10 cellular contexts compared by ENCODE assay signal in genomic region chrX:153884136-153885076, GRCh38. TPM values are rescaled to one million over a fixed set of nuclear protein-coding genes. Genes with fewer than 3 reads are reported as not detected.
DNase-seq lines count a peak whose midpoint lies in the region; ATAC-seq lines count a peak whose summit lies in the region.
"Had no signal": no experiment of that assay in that cellular context is flagged by ENCODE, and none has a peak within 500 bp of the region (broad histone marks: within the 10 kb centered on the region; RNA-seq: fewer than 3 reads in every experiment).

No MANE protein-coding gene starts in this region.

- H3K27ac ChIP-seq in trophoblast cell (ENCODE audit: low read depth, low read length): no peak overlapping the region

- H3K4ac ChIP-seq in trophoblast cell (ENCODE audit: low read depth, low read length): no peak overlapping the region

- peak overlapping the region; percentile 56 for H3K4me2 ChIP-seq in trophoblast cell (ENCODE audit: low read length)

- H4K12ac ChIP-seq in trophoblast cell (ENCODE audit: low read depth, low read length): no peak overlapping the region

- no peak overlapping the region for H2BK12ac ChIP-seq in trophoblast cell (ENCODE audit: low read length)

- no peak overlapping the region for H3K23ac ChIP-seq in trophoblast cell (ENCODE audit: low read length)

- no peak overlapping the region for H3K27ac Mint-ChIP-seq in activated CD4-positive, alpha-beta T cell treated with anti-CD3 and anti-CD28 coated beads, Interleukin-2, amount 10 ng/mL, durations not matched to agents 7 days and 5 days
- H3K27ac Mint-ChIP-seq in central memory CD8-positive, alpha-beta T cell (ENCODE audit: low read depth): no peak overlapping the region

- H3K36me3 ChIP-seq in trophoblast cell (ENCODE audit: control insufficient read depth in 1 of 2, insufficient read depth in 2 of 2, low read length in 2 of 2): no peaks in the 10 kb centered on the region

- no peak overlapping the region for H3K14ac ChIP-seq in trophoblast cell (ENCODE audit: low read length)

- POLR2A ChIA-PET in activated CD4-positive, alpha-beta T cell treated with anti-CD3 and anti-CD28 coated beads, Interleukin-2, amount 10 ng/mL, durations not matched to agents 7 days and 5 days (lab: Charles Lee): no interaction called here

- H3K27me3 Mint-ChIP-seq in activated CD4-positive, alpha-beta T cell treated with anti-CD3 and anti-CD28 coated beads, Interleukin-2, amount 10 ng/mL, durations not matched to agents 7 days and 5 days: peaks cover 32% of the 10 kb centered on the region
- H3K27me3 Mint-ChIP-seq in central memory CD8-positive, alpha-beta T cell: peaks cover 28% of the 10 kb centered on the region

- H4K8ac ChIP-seq in trophoblast cell (ENCODE audit: low read depth, low read length): no peak overlapping the region

- no peak overlapping the region for H4K91ac ChIP-seq in trophoblast cell (ENCODE audit: low read depth, low read length)

- H3K79me2 ChIP-seq in trophoblast cell (ENCODE audit: control insufficient read depth, insufficient read depth, low read length, poor library complexity): no peaks in the 10 kb centered on the region

- peaks cover 7% of the 10 kb centered on the region for H3K4me1 Mint-ChIP-seq in activated CD4-positive, alpha-beta T cell treated with anti-CD3 and anti-CD28 coated beads, Interleukin-2, amount 10 ng/mL, durations not matched to agents 7 days and 5 days
- peaks cover under 1% of the 10 kb centered on the region for H3K4me1 Mint-ChIP-seq in central memory CD8-positive, alpha-beta T cell

- WGBS in trophoblast cell (ENCODE audit: extremely low coverage, insufficient coverage, insufficient read length): no CpG with 5 or more reads among the region's 20 CpGs

- no peak for DNase-seq in activated CD4-positive, alpha-beta T cell treated with anti-CD3 and anti-CD28 coated beads, Interleukin-2, amount 10 ng/mL, durations not matched to agents 7 days and 5 days
- DNase-seq in activated CD4-positive, alpha-beta T cell treated with anti-CD3 and anti-CD28 coated beads, Interleukin-2, amount 50 U/mL, for 4 hours: no peak
- DNase-seq in NCI-H2107 treated with DMSO at 0.1 percent for 48 hours (lab: John Stamatoyannopoulos, UW; ENCODE audit: unreplicated experiment) (peak; percentile 45), trophoblast cell (no peak), DMS153 (lab: John Stamatoyannopoulos, UW) (no peak), NCI-H510A treated with DMSO at 0.1 percent for 48 hours (lab: John Stamatoyannopoulos, UW) (no peak), midbrain (lab: John Stamatoyannopoulos, UW) (no peak)
- DNase-seq in central memory CD8-positive, alpha-beta T cell (ENCODE audit: low spot score in 2 of 2): no peak
- DNase-seq: activated T-cell treated with anti-CD3 and anti-CD28 coated beads, Interleukin-2, amount 50 U/mL, for 48 hours had no signal

- no peak overlapping the region for H3K4me3 ChIP-seq in trophoblast cell (ENCODE audit: low read depth, low read length)

- peaks cover 9% of the 10 kb centered on the region for H3K79me1 ChIP-seq in trophoblast cell (ENCODE audit: low read length)

- no peak overlapping the region for H3K18ac ChIP-seq in trophoblast cell (ENCODE audit: low read length)

- peaks cover 15 to 35% of the 10 kb centered on the region in 2 experiments for H3K4me1 ChIP-seq in trophoblast cell (ENCODE audit: control insufficient read depth in 1 of 2, insufficient read depth in 2 of 2, low read length in 2 of 2)

- no peaks in the 10 kb centered on the region for H3K9me3 Mint-ChIP-seq in activated CD4-positive, alpha-beta T cell treated with anti-CD3 and anti-CD28 coated beads, Interleukin-2, amount 10 ng/mL, durations not matched to agents 7 days and 5 days
- H3K9me3 Mint-ChIP-seq in central memory CD8-positive, alpha-beta T cell: no peaks in the 10 kb centered on the region

- peak overlapping the region; percentile 27 for H3K4me3 Mint-ChIP-seq in activated CD4-positive, alpha-beta T cell treated with anti-CD3 and anti-CD28 coated beads, Interleukin-2, amount 10 ng/mL, durations not matched to agents 7 days and 5 days
- H3K4me3 Mint-ChIP-seq in central memory CD8-positive, alpha-beta T cell: peak overlapping the region; percentile 47

- no peak for ATAC-seq in central memory CD8-positive, alpha-beta T cell (replicated peaks; ENCODE audit: extremely low read depth, poor library complexity, severe bottlenecking)

- H2AK5ac ChIP-seq in trophoblast cell (ENCODE audit: low read length): no peak overlapping the region

- H2BK5ac ChIP-seq in trophoblast cell (ENCODE audit: low read depth, low read length, poor library complexity): no peak overlapping the region

- CTCF ChIA-PET in activated CD4-positive, alpha-beta T cell treated with anti-CD3 and anti-CD28 coated beads, Interleukin-2, amount 10 ng/mL, durations not matched to agents 7 days and 5 days (lab: Charles Lee): no interaction called here

- H2BK120ac ChIP-seq in trophoblast cell (ENCODE audit: insufficient read depth, low read length, poor library complexity): no peak overlapping the region

- no peaks in the 10 kb centered on the region for H3K36me3 Mint-ChIP-seq in activated CD4-positive, alpha-beta T cell treated with anti-CD3 and anti-CD28 coated beads, Interleukin-2, amount 10 ng/mL, durations not matched to agents 7 days and 5 days (ENCODE audit: low read depth)
- peaks cover 1% of the 10 kb centered on the region for H3K36me3 Mint-ChIP-seq in central memory CD8-positive, alpha-beta T cell (ENCODE audit: insufficient read depth)

- no peaks in the 10 kb centered on the region for H3K27me3 ChIP-seq in trophoblast cell (ENCODE audit: insufficient read depth, low read length)

- H3K9ac ChIP-seq in trophoblast cell (ENCODE audit: low read length): no peak overlapping the region

- no peaks in the 10 kb centered on the region for H3K9me3 ChIP-seq in trophoblast cell (ENCODE audit: insufficient read depth, low read depth, low read length)

- no peak overlapping the region for H2AFZ ChIP-seq in trophoblast cell (ENCODE audit: insufficient read depth, low read length, poor library complexity)

RNA-seq across cellular contexts. Expression of gene L1CAM, which starts 1.6 kb away (rescaled TPM):
- total RNA-seq in activated CD4-positive, alpha-beta T cell treated with anti-CD3 and anti-CD28 coated beads, Interleukin-2, amount 10 ng/mL, durations not matched to agents 7 days and 5 days: 1 to 10 TPM; 1.9 to 2.1 TPM
- polyA plus RNA-seq in trophoblast cell (2013): 17.7 and 21.8 TPM in 2 replicates

RNA-seq across cellular contexts. Expression of gene AVPR2, which starts 20.1 kb away (rescaled TPM):
- total RNA-seq in activated CD4-positive, alpha-beta T cell treated with anti-CD3 and anti-CD28 coated beads, Interleukin-2, amount 10 ng/mL, durations not matched to agents 7 days and 5 days: not detected
- not detected in 2 replicates for polyA plus RNA-seq in trophoblast cell (2013)
- total RNA-seq: temporal lobe had no signal

RNA-seq across cellular contexts. Expression of gene ARHGAP4, which starts 41.7 kb away (rescaled TPM):
- 100 to 1,000 TPM; 303 to 334 TPM for total RNA-seq in activated CD4-positive, alpha-beta T cell treated with anti-CD3 and anti-CD28 coated beads, Interleukin-2, amount 10 ng/mL, durations not matched to agents 7 days and 5 days
- polyA plus RNA-seq in trophoblast cell (2013): 1.5 and 1.9 TPM in 2 replicates

RNA-seq across cellular contexts. Expression of gene NAA10, which starts 50.4 kb away (rescaled TPM):
- total RNA-seq in activated CD4-positive, alpha-beta T cell treated with anti-CD3 and anti-CD28 coated beads, Interleukin-2, amount 10 ng/mL, durations not matched to agents 7 days and 5 days: 10 to 100 TPM; 72.9 to 83.2 TPM
- polyA plus RNA-seq in trophoblast cell (2013): 92.2 and 95.5 TPM in 2 replicates

RNA-seq across cellular contexts. Expression of gene PDZD4, which starts 54.1 kb away (rescaled TPM):
- total RNA-seq in activated CD4-positive, alpha-beta T cell treated with anti-CD3 and anti-CD28 coated beads, Interleukin-2, amount 10 ng/mL, durations not matched to agents 7 days and 5 days: under 1 TPM; 0.32 to 0.60 TPM
- 0.18 and 0.29 TPM in 2 replicates for polyA plus RNA-seq in trophoblast cell (2013)
